8 cellular contexts compared by ENCODE assay signal in the genomic region with DNA sequence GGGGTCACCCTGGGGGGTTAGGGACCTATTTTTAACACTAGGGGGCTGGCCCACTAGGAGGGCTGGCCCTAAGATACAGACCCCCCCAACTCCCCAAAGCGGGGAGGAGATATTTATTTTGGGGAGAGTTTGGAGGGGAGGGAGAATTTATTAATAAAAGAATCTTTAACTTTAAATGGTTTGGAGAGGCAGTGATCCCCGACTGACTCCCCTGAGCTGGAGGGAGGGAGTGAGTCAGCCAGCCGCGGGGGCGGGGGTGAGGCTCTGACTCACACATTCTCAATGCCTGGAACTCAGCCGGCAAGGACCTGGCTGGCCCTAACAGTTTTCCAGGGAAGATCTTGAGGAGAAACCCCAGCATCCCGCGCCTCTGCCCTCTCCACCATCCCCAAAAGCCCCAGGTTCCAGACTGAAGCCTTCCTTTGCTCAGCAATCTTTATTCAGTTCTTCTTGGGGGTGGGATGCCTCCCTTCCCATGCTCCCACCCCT. TPM values are rescaled to one million over a fixed set of nuclear protein-coding genes. Genes with fewer than 3 reads are reported as not detected.
A peak's percentile ranks its signal among the peaks of the same experiment; 100 is the strongest.
DNase-seq lines count a peak whose midpoint lies in the region; ATAC-seq lines count a peak whose summit lies in the region.

No MANE protein-coding gene starts in this region.

- H3K4me1 Mint-ChIP-seq in activated CD8-positive, alpha-beta T cell treated with anti-CD3 and anti-CD28 coated beads, Interleukin-2, amount 10 ng/mL, durations not matched to agents 7 days and 5 days (ENCODE audit: low read depth), result peaks cover 53% of the 10 kb centered on the region

- ATAC-seq in activated CD8-positive, alpha-beta T cell treated with anti-CD3 and anti-CD28 coated beads, Interleukin-2, amount 10 ng/mL, durations not matched to agents 7 days and 5 days, result no peak
- ATAC-seq in HG02885 (IDR thresholded peaks at IDR 0.05; ENCODE audit: poor library complexity, unreplicated experiment), result no peak

- H3K9me3 Mint-ChIP-seq in activated CD8-positive, alpha-beta T cell treated with anti-CD3 and anti-CD28 coated beads, Interleukin-2, amount 10 ng/mL, durations not matched to agents 7 days and 5 days (ENCODE audit: insufficient read depth), result no peaks in the 10 kb centered on the region

- CTCF ChIA-PET in activated CD8-positive, alpha-beta T cell treated with anti-CD3 and anti-CD28 coated beads, Interleukin-2, amount 10 ng/mL, durations not matched to agents 7 days and 5 days (lab: Charles Lee), result interaction anchor here (0.9 to 7.2 kb wide), 6 partner anchors 9 to 75 kb away, joined by 3 to 105 read pairs (median 6); a partner anchor contains a TSS

- H3K9ac ChIP-seq in duodenal mucosa (ENCODE audit: low read depth in 1 of 2, low read length in 2 of 2), result peak overlapping the region; percentile 63 to 96

- DNase-seq in COLO668 (lab: John Stamatoyannopoulos, UW; ENCODE audit: unreplicated experiment) (peak; percentile 72), MV-4-11 (lab: John Stamatoyannopoulos, UW) (peak; percentile 71), medulla oblongata (ENCODE audit: extremely low spot score) (peak; percentile 55), NAMALWA (ENCODE audit: low spot score) (no peak)
- DNase-seq in activated CD8-positive, alpha-beta T cell treated with anti-CD3 and anti-CD28 coated beads, Interleukin-2, amount 10 ng/mL, durations not matched to agents 7 days and 5 days, result peak; percentile 83
- peak; percentile 82 to 89 (median 87) for DNase-seq in stimulated activated CD4-positive, alpha-beta T cell treated with anti-CD3 and anti-CD28 coated beads, TNF-alpha, amount 100 ng/mL, for 4 hours (ENCODE audit: low read depth in 3 of 3)

- peaks cover 27 to 33% of the 10 kb centered on the region in 2 donors for H3K4me1 ChIP-seq in duodenal mucosa (ENCODE audit: control insufficient read depth in 1 of 2, insufficient read depth in 2 of 2, low read length in 2 of 2)

- H3K27ac Mint-ChIP-seq in activated CD8-positive, alpha-beta T cell treated with anti-CD3 and anti-CD28 coated beads, Interleukin-2, amount 10 ng/mL, durations not matched to agents 7 days and 5 days, result peak overlapping the region; percentile 94

- peaks cover 25% of the 10 kb centered on the region for H3K36me3 Mint-ChIP-seq in activated CD8-positive, alpha-beta T cell treated with anti-CD3 and anti-CD28 coated beads, Interleukin-2, amount 10 ng/mL, durations not matched to agents 7 days and 5 days (ENCODE audit: low read depth)

- H3K27me3 ChIP-seq in duodenal mucosa (ENCODE audit: control insufficient read depth in 1 of 2, insufficient read depth in 2 of 2, low read length in 2 of 2), result no peaks in the 10 kb centered on the region

- H3K27ac ChIP-seq in duodenal mucosa (ENCODE audit: low read depth, low read length), result peak overlapping the region; percentile 95

- H3K27me3 Mint-ChIP-seq in activated CD8-positive, alpha-beta T cell treated with anti-CD3 and anti-CD28 coated beads, Interleukin-2, amount 10 ng/mL, durations not matched to agents 7 days and 5 days (ENCODE audit: low read depth), result peaks cover 7% of the 10 kb centered on the region

- H3K36me3 ChIP-seq in duodenal mucosa (ENCODE audit: control insufficient read depth in 1 of 2, insufficient read depth in 2 of 2, low read length in 2 of 2), result peaks cover 11 to 18% of the 10 kb centered on the region in 2 donors

- peak overlapping the region; percentile 85 for H3K4me3 Mint-ChIP-seq in activated CD8-positive, alpha-beta T cell treated with anti-CD3 and anti-CD28 coated beads, Interleukin-2, amount 10 ng/mL, durations not matched to agents 7 days and 5 days

- POLR2A ChIA-PET in activated CD8-positive, alpha-beta T cell treated with anti-CD3 and anti-CD28 coated beads, Interleukin-2, amount 10 ng/mL, durations not matched to agents 7 days and 5 days (lab: Charles Lee), result interaction anchor here (0.7 to 4.8 kb wide), 3 partner anchors 11 to 43 kb away, joined by 3 to 20 read pairs (median 3); a partner anchor contains a TSS

- H3K9me3 ChIP-seq in duodenal mucosa (ENCODE audit: control insufficient read depth in 1 of 2, low read length in 2 of 2), result no peaks in the 10 kb centered on the region

- H3K4me3 ChIP-seq in duodenal mucosa (ENCODE audit: low read depth in 1 of 2, low read length in 2 of 2), result peak overlapping the region; percentile 80 to 91

RNA-seq across cellular contexts. Expression of a gene that starts 1.5 kb away (rescaled TPM):
- total RNA-seq in activated CD8-positive, alpha-beta T cell treated with anti-CD3 and anti-CD28 coated beads, Interleukin-2, amount 10 ng/mL, durations not matched to agents 7 days and 5 days, result 10 to 100 TPM; 41.0 to 41.7 TPM

RNA-seq across cellular contexts. Expression of a gene that starts 1.6 kb away (rescaled TPM):
- 10 to 100 TPM; 57.4 to 57.9 TPM for total RNA-seq in activated CD8-positive, alpha-beta T cell treated with anti-CD3 and anti-CD28 coated beads, Interleukin-2, amount 10 ng/mL, durations not matched to agents 7 days and 5 days

RNA-seq across cellular contexts. Expression of a gene that starts 2.1 kb away (rescaled TPM):
- total RNA-seq in activated CD8-positive, alpha-beta T cell treated with anti-CD3 and anti-CD28 coated beads, Interleukin-2, amount 10 ng/mL, durations not matched to agents 7 days and 5 days, result 1 to 10 TPM; 4.2 to 4.7 TPM

RNA-seq across cellular contexts. Expression of a gene that starts 4.3 kb away (rescaled TPM):
- not detected for total RNA-seq in activated CD8-positive, alpha-beta T cell treated with anti-CD3 and anti-CD28 coated beads, Interleukin-2, amount 10 ng/mL, durations not matched to agents 7 days and 5 days

RNA-seq across cellular contexts. Expression of a gene that starts 9.5 kb away (rescaled TPM):
- total RNA-seq in activated CD8-positive, alpha-beta T cell treated with anti-CD3 and anti-CD28 coated beads, Interleukin-2, amount 10 ng/mL, durations not matched to agents 7 days and 5 days, result under 1 TPM in 1 of 2 experiments, not detected in 1; 0.16 TPM
